In the genomic region with DNA sequence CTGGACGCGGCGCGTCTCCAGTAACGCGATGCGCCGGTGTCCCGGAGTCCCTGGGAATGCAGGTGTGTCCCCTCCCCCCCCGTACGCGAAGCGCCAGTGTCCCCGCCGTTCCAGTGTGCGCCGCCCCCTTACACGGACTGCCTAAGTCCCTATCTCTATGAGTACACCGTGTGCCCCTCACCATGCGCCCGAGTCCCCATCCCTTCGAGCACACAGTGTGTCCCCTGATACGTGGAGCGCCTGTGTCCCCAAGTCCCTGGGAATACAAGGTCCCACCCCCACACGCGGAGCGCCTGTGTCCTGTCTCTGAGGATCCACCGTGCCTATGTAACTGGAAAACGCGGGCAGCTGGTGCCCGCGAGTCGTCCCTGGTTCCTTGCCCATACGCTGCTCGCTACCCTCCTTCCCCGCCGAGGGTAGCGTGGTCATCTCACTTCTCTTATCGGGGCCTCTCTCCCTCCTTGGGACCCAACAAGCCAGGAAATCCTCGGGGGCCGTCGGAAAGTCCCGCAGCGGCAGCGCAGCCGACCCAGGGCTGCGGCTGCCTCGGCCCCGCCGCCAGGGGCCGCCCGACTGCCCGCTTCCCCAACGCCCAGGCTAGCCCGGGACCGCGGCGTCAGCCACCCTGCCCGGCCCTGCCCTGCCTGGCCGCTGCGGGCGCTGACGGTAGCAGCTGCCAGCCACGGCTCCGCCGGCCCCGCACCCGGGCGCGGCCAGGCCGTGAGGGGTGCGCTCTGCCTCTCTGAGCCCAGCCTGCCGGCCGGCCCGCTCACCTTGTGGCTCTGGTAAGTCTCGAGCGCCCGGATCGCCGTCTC, we compare ENCODE assay signal across 8 cellular contexts.
DNase-seq lines count a peak whose midpoint lies in the region; ATAC-seq, FAIRE-seq and TF ChIP-seq lines count a peak whose summit lies in the region.

No MANE protein-coding gene starts in this region.

- no peaks in the 10 kb centered on the region for H3K9me3 Mint-ChIP-seq in nephron progenitor cell
- H3K9me3 Mint-ChIP-seq in stimulated activated naive CD8-positive, alpha-beta T cell treated with anti-CD3 and anti-CD28 coated beads, Interleukin-15, Interleukin-2, amounts not matched to agents 100 ng/mL and 50 ng/mL, for 24 hours: no peaks in the 10 kb centered on the region

- peak; percentile 59 for ATAC-seq in GM19395 (IDR thresholded peaks at IDR 0.05; ENCODE audit: unreplicated experiment)
- peak; percentile 33 for ATAC-seq in HG03520 (IDR thresholded peaks at IDR 0.05; ENCODE audit: unreplicated experiment)

- peak; percentile 82 for DNase-seq in COLO668 (lab: John Stamatoyannopoulos, UW; ENCODE audit: unreplicated experiment)
- DNase-seq in RCC 7860 (ENCODE audit: low spot score): peak; percentile 22
- peak; percentile 91 for DNase-seq in activated effector memory CD4-positive, alpha-beta T cell treated with anti-CD3 and anti-CD28 coated beads, Interleukin-2, amount 50 U/mL, for 16 hours
- peak; percentile 70 for DNase-seq in fibroblast of the conjunctiva (ENCODE audit: low read depth)
- DNase-seq in nephron progenitor cell: peak; percentile 79

- peak overlapping the region; percentile 93 for H3K27ac Mint-ChIP-seq in nephron progenitor cell
- peak overlapping the region; percentile 98 for H3K27ac Mint-ChIP-seq in stimulated activated naive CD8-positive, alpha-beta T cell treated with anti-CD3 and anti-CD28 coated beads, Interleukin-15, Interleukin-2, amounts not matched to agents 100 ng/mL and 50 ng/mL, for 24 hours

- H3K27me3 Mint-ChIP-seq in nephron progenitor cell (ENCODE audit: low read depth, poor library complexity): peaks cover 9% of the 10 kb centered on the region
- no peaks in the 10 kb centered on the region for H3K27me3 Mint-ChIP-seq in stimulated activated naive CD8-positive, alpha-beta T cell treated with anti-CD3 and anti-CD28 coated beads, Interleukin-15, Interleukin-2, amounts not matched to agents 100 ng/mL and 50 ng/mL, for 24 hours

- H3K4me3 Mint-ChIP-seq in nephron progenitor cell: peak overlapping the region; percentile 93
- peak overlapping the region; percentile 92 for H3K4me3 Mint-ChIP-seq in stimulated activated naive CD8-positive, alpha-beta T cell treated with anti-CD3 and anti-CD28 coated beads, Interleukin-15, Interleukin-2, amounts not matched to agents 100 ng/mL and 50 ng/mL, for 24 hours

- peaks cover 58% of the 10 kb centered on the region for H3K4me1 Mint-ChIP-seq in nephron progenitor cell
- H3K4me1 Mint-ChIP-seq in stimulated activated naive CD8-positive, alpha-beta T cell treated with anti-CD3 and anti-CD28 coated beads, Interleukin-15, Interleukin-2, amounts not matched to agents 100 ng/mL and 50 ng/mL, for 24 hours (ENCODE audit: low read depth): peaks cover 80% of the 10 kb centered on the region

- peak; percentile 45 for TF ChIP-seq CTCF in nephron progenitor cell (IDR thresholded peaks at IDR 0.05)

- FAIRE-seq in RCC 7860 (lab: Jason Lieb, UNC): no peak

- H3K36me3 Mint-ChIP-seq in nephron progenitor cell (ENCODE audit: low read depth): no peaks in the 10 kb centered on the region
- peaks cover 38% of the 10 kb centered on the region for H3K36me3 Mint-ChIP-seq in stimulated activated naive CD8-positive, alpha-beta T cell treated with anti-CD3 and anti-CD28 coated beads, Interleukin-15, Interleukin-2, amounts not matched to agents 100 ng/mL and 50 ng/mL, for 24 hours (ENCODE audit: low read depth)

Comparison
In these comparisons a context has a peak if more than half of its experiments do, and no peak if none do; other contexts are left out.
1. Peak in every context shown above with its lines: DNase-seq and ATAC-seq.
2. DNase-seq: peak in every context shown above with its lines; median percentile 91 in activated effector memory CD4-positive, alpha-beta T cell treated with anti-CD3 and anti-CD28 coated beads, Interleukin-2, amount 50 U/mL, for 16 hours; 82 in COLO668; 79 in nephron progenitor cell; 70 in fibroblast of the conjunctiva; 22 in RCC 7860.